ENCODE assay signal across 8 cellular contexts in the genomic region with DNA sequence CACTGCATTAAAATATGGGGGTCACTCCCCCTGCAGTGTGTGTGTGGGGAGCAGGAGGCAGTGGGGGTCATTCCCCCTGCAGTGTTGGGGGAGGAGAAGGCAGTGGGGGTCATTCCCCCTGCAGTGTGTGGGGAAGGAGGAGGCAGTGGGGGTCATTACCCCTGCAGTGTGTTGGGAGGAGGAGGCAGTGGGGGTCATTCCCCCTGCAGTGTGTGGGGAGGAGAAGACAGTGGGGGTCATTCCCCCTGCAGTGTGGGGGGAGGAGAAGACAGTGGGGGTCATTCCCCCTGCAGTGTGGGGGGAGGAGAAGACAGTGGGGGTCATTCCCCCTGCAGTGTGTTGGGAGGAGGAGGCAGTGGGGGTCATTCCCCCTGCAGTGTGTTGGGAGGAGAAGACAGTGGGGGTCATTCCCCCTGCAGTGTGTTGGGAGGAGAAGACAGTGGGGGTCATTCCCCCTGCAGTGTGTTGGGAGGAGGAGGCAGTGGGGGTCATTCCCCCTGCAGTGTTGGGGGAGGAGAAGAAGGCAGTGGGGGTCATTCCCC. TPM values are rescaled to one million over a fixed set of nuclear protein-coding genes. Genes with fewer than 3 reads are reported as not detected.
"Had no signal": no experiment of that assay in that cellular context is flagged by ENCODE, and none has a peak within 500 bp of the region (broad histone marks: within the 10 kb centered on the region; RNA-seq: fewer than 3 reads in every experiment).

No MANE protein-coding gene starts in this region.

RNA-seq across cellular contexts. Expression of a gene that starts 21.3 kb away (rescaled TPM):
- total RNA-seq: OCI-LY7, PC-3, PC-9, Peyer's patch, Right ventricle myocardium inferior, SJSA1, SK-MEL-5 had no signal
- polyA plus RNA-seq: SK-N-SH had no signal
